Comparison of ENCODE assay signal across 13 cellular contexts in the genomic region with DNA sequence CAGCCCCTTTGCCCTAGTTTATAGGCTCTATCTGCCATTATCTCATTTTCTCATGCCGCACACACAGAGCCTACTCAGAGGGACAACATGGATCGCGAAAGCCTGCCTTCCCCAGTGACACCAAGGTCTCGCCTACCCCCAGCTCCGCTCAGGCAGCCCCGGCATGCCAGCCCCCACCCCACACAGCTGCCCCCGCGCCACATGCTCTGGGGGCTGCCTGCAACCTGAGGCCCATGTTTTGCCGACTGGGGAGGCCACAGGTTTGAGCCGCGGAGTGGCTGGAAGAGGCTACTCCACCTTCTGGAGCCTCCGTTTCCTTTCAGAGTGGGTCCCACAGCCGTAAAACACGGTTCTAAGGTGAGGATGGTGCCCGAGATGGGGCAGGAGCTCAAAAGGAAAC.
"Had no signal": no experiment of that assay in that cellular context is flagged by ENCODE, and none has a peak within 500 bp of the region (broad histone marks: within the 10 kb centered on the region; RNA-seq: fewer than 3 reads in every experiment).

No MANE protein-coding gene starts in this region.

- H3K27me3 ChIP-seq: esophagus squamous epithelium, testis had no signal

- H3K9me3 ChIP-seq: esophagus squamous epithelium, testis had no signal

- H3K27ac Mint-ChIP-seq: activated naive CD8-positive, alpha-beta T cell treated with anti-CD3 and anti-CD28 coated beads, Interleukin-2, amount 50 U/mL, for 24 hours; activated T-helper 17 cell treated with anti-CD3 and anti-CD28 coated beads, Interleukin-2, amount 50 U/mL, for 72 hours; stimulated activated naive CD8-positive, alpha-beta T cell treated with anti-CD3 and anti-CD28 coated beads, Interleukin-15, Interleukin-2, amounts not matched to agents 100 ng/mL and 50 ng/mL, for 24 hours had no signal

- DNase-seq: activated CD4-positive, CD25-positive, alpha-beta regulatory T cell treated with anti-CD3 and anti-CD28 coated beads, Interleukin-2, amount 50 U/mL, for 72 hours; activated naive CD4-positive, alpha-beta T cell treated with Interleukin-2 at 50 U/mL for 16 hours; activated naive CD8-positive, alpha-beta T cell treated with anti-CD3 and anti-CD28 coated beads, Interleukin-2, amount 50 U/mL, for 24 hours; esophagus squamous epithelium; hippocampal formation; naive B cell; nucleus accumbens; small intestine; T1000; testis had no signal

- H3K36me3 Mint-ChIP-seq: naive B cell had no signal

- H3K9me3 Mint-ChIP-seq: activated naive CD8-positive, alpha-beta T cell treated with anti-CD3 and anti-CD28 coated beads, Interleukin-2, amount 50 U/mL, for 24 hours; activated T-helper 17 cell treated with anti-CD3 and anti-CD28 coated beads, Interleukin-2, amount 50 U/mL, for 72 hours; naive B cell; stimulated activated naive CD8-positive, alpha-beta T cell treated with anti-CD3 and anti-CD28 coated beads, Interleukin-15, Interleukin-2, amounts not matched to agents 100 ng/mL and 50 ng/mL, for 24 hours had no signal

- H3K4me3 Mint-ChIP-seq: activated naive CD8-positive, alpha-beta T cell treated with anti-CD3 and anti-CD28 coated beads, Interleukin-2, amount 50 U/mL, for 24 hours; activated T-helper 17 cell treated with anti-CD3 and anti-CD28 coated beads, Interleukin-2, amount 50 U/mL, for 72 hours; naive B cell; stimulated activated naive CD8-positive, alpha-beta T cell treated with anti-CD3 and anti-CD28 coated beads, Interleukin-15, Interleukin-2, amounts not matched to agents 100 ng/mL and 50 ng/mL, for 24 hours had no signal

- H3K27ac ChIP-seq: esophagus squamous epithelium had no signal

- H3K4me1 Mint-ChIP-seq: activated T-helper 17 cell treated with anti-CD3 and anti-CD28 coated beads, Interleukin-2, amount 50 U/mL, for 72 hours had no signal

- ATAC-seq: activated naive CD8-positive, alpha-beta T cell treated with anti-CD3 and anti-CD28 coated beads, Interleukin-2, amount 50 U/mL, for 24 hours; activated T-helper 17 cell treated with anti-CD3 and anti-CD28 coated beads, Interleukin-2, amount 50 U/mL, for 72 hours; right cardiac atrium had no signal

- H3K4me3 ChIP-seq: esophagus squamous epithelium, testis had no signal

- H3K27me3 Mint-ChIP-seq: activated naive CD8-positive, alpha-beta T cell treated with anti-CD3 and anti-CD28 coated beads, Interleukin-2, amount 50 U/mL, for 24 hours; activated T-helper 17 cell treated with anti-CD3 and anti-CD28 coated beads, Interleukin-2, amount 50 U/mL, for 72 hours; naive B cell; stimulated activated naive CD8-positive, alpha-beta T cell treated with anti-CD3 and anti-CD28 coated beads, Interleukin-15, Interleukin-2, amounts not matched to agents 100 ng/mL and 50 ng/mL, for 24 hours had no signal
